9 cellular contexts compared by ENCODE assay signal in genomic region chr1:59072017-59072947, GRCh38.
A peak's percentile ranks its signal among the peaks of the same experiment; 100 is the strongest.
DNase-seq lines count a peak whose midpoint lies in the region; ATAC-seq and TF ChIP-seq lines count a peak whose summit lies in the region.
"Had no signal": no experiment of that assay in that cellular context is flagged by ENCODE, and none has a peak within 500 bp of the region (broad histone marks: within the 10 kb centered on the region; RNA-seq: fewer than 3 reads in every experiment).

No MANE protein-coding gene starts in this region.

- peak; percentile 14 for TF ChIP-seq CTCF in astrocyte of the spinal cord (IDR thresholded peaks at IDR 0.05; ENCODE audit: low read depth, low read length)

- ATAC-seq in stimulated activated effector memory CD8-positive, alpha-beta T cell treated with anti-CD3 and anti-CD28 coated beads, Interleukin-12 subunit alpha, Interleukin-12 subunit beta, amount 100 ng/mL, for 72 hours: no peak
- ATAC-seq in left lobe of liver: no peak
- ATAC-seq in GM18868 (IDR thresholded peaks at IDR 0.05; ENCODE audit: unreplicated experiment): no peak

- peak overlapping the region; percentile 60 for H3K27ac Mint-ChIP-seq in stimulated activated effector memory CD8-positive, alpha-beta T cell treated with anti-CD3 and anti-CD28 coated beads, Interleukin-12 subunit alpha, Interleukin-12 subunit beta, amount 100 ng/mL, for 72 hours

- no peaks in the 10 kb centered on the region for H3K27me3 ChIP-seq in SJCRH30

- peaks cover 29% of the 10 kb centered on the region for H3K4me1 Mint-ChIP-seq in stimulated activated effector memory CD8-positive, alpha-beta T cell treated with anti-CD3 and anti-CD28 coated beads, Interleukin-12 subunit alpha, Interleukin-12 subunit beta, amount 100 ng/mL, for 72 hours

- no peak overlapping the region for H3K27ac ChIP-seq in SJCRH30

- in situ Hi-C loops in astrocyte of the spinal cord (cut with HindIII; ENCODE audit: low sequenced_read_pairs): no loop called here

- peak; percentile 13 for DNase-seq in activated CD4-positive, alpha-beta T cell treated with anti-CD3 and anti-CD28 coated beads for 48 hours
- DNase-seq in activated CD4-positive, alpha-beta T cell treated with anti-CD3 and anti-CD28 coated beads, Interleukin-2, amount 50 U/mL, for 48 hours: no peak
- DNase-seq in NCI-H1105 treated with DMSO at 0.1 percent for 48 hours (lab: John Stamatoyannopoulos, UW) (peak; percentile 72), astrocyte of the spinal cord (ENCODE audit: low read depth, low spot score) (peak; percentile 57), left lobe of liver (ENCODE audit: low spot score) (no peak), SJCRH30 (no peak)
- DNase-seq in stimulated activated effector memory CD8-positive, alpha-beta T cell treated with anti-CD3 and anti-CD28 coated beads, Interleukin-12 subunit alpha, Interleukin-12 subunit beta, amount 100 ng/mL, for 72 hours (ENCODE audit: low spot score in 2 of 2): no peak
- DNase-seq: EL had no signal

- H3K36me3 Mint-ChIP-seq in stimulated activated effector memory CD8-positive, alpha-beta T cell treated with anti-CD3 and anti-CD28 coated beads, Interleukin-12 subunit alpha, Interleukin-12 subunit beta, amount 100 ng/mL, for 72 hours: no peaks in the 10 kb centered on the region

- H3K9me3 ChIP-seq in SJCRH30 (replicated peaks): 0 out of 2 replicates have a peak, but pooled peaks cover 2% of the 10 kb centered on the region

- H3K4me1 ChIP-seq in SJCRH30: peaks cover 10% of the 10 kb centered on the region

- H3K9me3 Mint-ChIP-seq in stimulated activated effector memory CD8-positive, alpha-beta T cell treated with anti-CD3 and anti-CD28 coated beads, Interleukin-12 subunit alpha, Interleukin-12 subunit beta, amount 100 ng/mL, for 72 hours: peaks cover 3% of the 10 kb centered on the region

- H3K4me3 ChIP-seq in astrocyte of the spinal cord (ENCODE audit: low read depth, low read length) (no peak overlapping the region), SJCRH30 (no peak overlapping the region)

- H3K4me3 Mint-ChIP-seq in stimulated activated effector memory CD8-positive, alpha-beta T cell treated with anti-CD3 and anti-CD28 coated beads, Interleukin-12 subunit alpha, Interleukin-12 subunit beta, amount 100 ng/mL, for 72 hours: peak overlapping the region; percentile 27

- no peaks in the 10 kb centered on the region for H3K36me3 ChIP-seq in SJCRH30

Comparison
In these comparisons a context has a peak if more than half of its experiments do, and no peak if none do; other contexts are left out.
1. DNase-seq: peak in activated CD4-positive, alpha-beta T cell treated with anti-CD3 and anti-CD28 coated beads for 48 hours (single experiment), NCI-H1105 treated with DMSO at 0.1 percent for 48 hours (single experiment) and astrocyte of the spinal cord (single experiment); none in activated CD4-positive, alpha-beta T cell treated with anti-CD3 and anti-CD28 coated beads, Interleukin-2, amount 50 U/mL, for 48 hours (0 of 2), stimulated activated effector memory CD8-positive, alpha-beta T cell treated with anti-CD3 and anti-CD28 coated beads, Interleukin-12 subunit alpha, Interleukin-12 subunit beta, amount 100 ng/mL, for 72 hours (0 of 2), left lobe of liver (single experiment) and SJCRH30 (0 of 2).